In the genomic region with DNA sequence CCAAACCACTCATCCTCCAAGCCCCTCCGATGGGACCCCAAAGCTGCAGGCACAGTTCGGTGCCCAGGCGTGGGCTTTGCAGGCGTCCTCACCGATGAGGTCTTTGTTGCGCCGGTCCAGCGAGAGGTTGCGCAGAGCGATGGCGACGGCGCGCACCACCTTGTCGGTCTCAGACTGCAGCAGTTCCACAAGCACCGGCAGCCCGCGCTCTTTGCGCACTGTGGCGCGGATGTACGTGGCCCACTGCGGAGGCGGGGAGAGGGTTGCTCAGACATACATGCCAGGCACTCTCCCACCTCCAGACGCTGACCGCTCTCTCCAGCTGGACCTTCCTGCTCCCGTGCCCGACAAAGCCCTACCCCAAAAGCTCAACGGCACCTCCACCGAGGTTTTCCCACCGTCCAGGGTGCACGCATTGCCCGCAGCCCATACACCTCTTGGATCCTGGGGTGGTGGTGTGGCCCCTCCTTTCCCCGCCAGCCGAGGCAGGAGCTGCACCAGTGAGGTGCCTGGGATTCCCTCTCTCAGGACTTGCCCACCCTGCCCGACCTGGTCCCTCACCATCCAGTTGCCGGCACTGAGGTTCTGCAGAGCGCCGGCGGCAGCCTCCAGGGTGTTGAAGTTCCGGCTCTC, we compare ENCODE assay signal across 22 cellular contexts.
"Had no signal": no experiment of that assay in that cellular context is flagged by ENCODE, and none has a peak within 500 bp of the region (broad histone marks: within the 10 kb centered on the region; RNA-seq: fewer than 3 reads in every experiment).

No MANE protein-coding gene starts in this region.

- ATAC-seq: heart left ventricle, left lobe of liver had no signal

- H3K27ac Mint-ChIP-seq: activated naive CD8-positive, alpha-beta T cell treated with anti-CD3 and anti-CD28 coated beads, Interleukin-2, amount 10 ng/mL, durations not matched to agents 7 days and 5 days; activated T-helper 2 cell treated with anti-CD3 and anti-CD28 coated beads, Interferon-gamma antibody, Interleukin-2, Interleukin-4, amounts not matched to agents 10 μg/mL and 5 μg/mL and 100 μg/mL, durations not matched to agents 14 hours and 24 hours and 36 hours; endodermal cell; T-helper 2 cell treated with Interferon-gamma antibody and Interleukin-4, amounts not matched to agents 5 μg/mL and 100 μg/mL, for 36 hours; WTC11 had no signal

- H3K27ac ChIP-seq: breast epithelium, colonic mucosa, esophagus squamous epithelium, heart left ventricle, lower lobe of right lung, prostate gland, spleen, upper lobe of left lung had no signal

- H3K36me3 Mint-ChIP-seq: activated naive CD8-positive, alpha-beta T cell treated with anti-CD3 and anti-CD28 coated beads, Interleukin-2, amount 10 ng/mL, durations not matched to agents 7 days and 5 days had no signal

- H3K9me3 Mint-ChIP-seq: activated naive CD8-positive, alpha-beta T cell treated with anti-CD3 and anti-CD28 coated beads, Interleukin-2, amount 10 ng/mL, durations not matched to agents 7 days and 5 days; activated T-cell treated with anti-CD3 and anti-CD28 coated beads, Interleukin-2, amount 50 U/mL, for 4 hours; activated T-helper 2 cell treated with anti-CD3 and anti-CD28 coated beads, Interferon-gamma antibody, Interleukin-2, Interleukin-4, amounts not matched to agents 10 μg/mL and 5 μg/mL and 100 μg/mL, durations not matched to agents 14 hours and 24 hours and 36 hours; endodermal cell; T-helper 2 cell treated with Interferon-gamma antibody and Interleukin-4, amounts not matched to agents 5 μg/mL and 100 μg/mL, for 36 hours; WTC11 had no signal

- H3K4me3 ChIP-seq: breast epithelium, colonic mucosa, dorsolateral prefrontal cortex, esophagus squamous epithelium, heart left ventricle, lower lobe of right lung, mucosa of descending colon, prostate gland, spleen, upper lobe of left lung had no signal

- DNase-seq: activated naive CD4-positive, alpha-beta T cell; activated naive CD8-positive, alpha-beta T cell treated with anti-CD3 and anti-CD28 coated beads, Interleukin-2, amount 10 ng/mL, durations not matched to agents 7 days and 5 days; activated T-cell treated with anti-CD3 and anti-CD28 coated beads, Interleukin-2, amount 50 U/mL, for 4 hours; amniotic stem cell; esophagus squamous epithelium; heart left ventricle; kidney; spleen; stimulated activated CD4-positive, alpha-beta T cell treated with anti-CD3 and anti-CD28 coated beads, Interleukin-4, amount 100 ng/mL, for 1 hour; stimulated activated naive CD4-positive, alpha-beta T cell treated with Interleukin-2 at 50 U/mL for 16 hours had no signal

- H3K27me3 ChIP-seq: breast epithelium, colonic mucosa, dorsolateral prefrontal cortex, esophagus squamous epithelium, heart left ventricle, spleen, upper lobe of left lung had no signal

- H3K4me1 ChIP-seq: breast epithelium, colonic mucosa, prostate gland had no signal

- H3K9me3 ChIP-seq: breast epithelium, colonic mucosa, esophagus squamous epithelium, heart left ventricle, lower lobe of right lung, mucosa of descending colon, prostate gland, spleen, upper lobe of left lung had no signal

- H3K27me3 Mint-ChIP-seq: activated naive CD8-positive, alpha-beta T cell treated with anti-CD3 and anti-CD28 coated beads, Interleukin-2, amount 10 ng/mL, durations not matched to agents 7 days and 5 days had no signal

- H3K4me3 Mint-ChIP-seq: activated naive CD8-positive, alpha-beta T cell treated with anti-CD3 and anti-CD28 coated beads, Interleukin-2, amount 10 ng/mL, durations not matched to agents 7 days and 5 days; activated T-cell treated with anti-CD3 and anti-CD28 coated beads, Interleukin-2, amount 50 U/mL, for 4 hours; endodermal cell; T-helper 2 cell treated with Interferon-gamma antibody and Interleukin-4, amounts not matched to agents 5 μg/mL and 100 μg/mL, for 36 hours; WTC11 had no signal

- H3K36me3 ChIP-seq: breast epithelium, colonic mucosa, prostate gland had no signal
